In the genomic region with DNA sequence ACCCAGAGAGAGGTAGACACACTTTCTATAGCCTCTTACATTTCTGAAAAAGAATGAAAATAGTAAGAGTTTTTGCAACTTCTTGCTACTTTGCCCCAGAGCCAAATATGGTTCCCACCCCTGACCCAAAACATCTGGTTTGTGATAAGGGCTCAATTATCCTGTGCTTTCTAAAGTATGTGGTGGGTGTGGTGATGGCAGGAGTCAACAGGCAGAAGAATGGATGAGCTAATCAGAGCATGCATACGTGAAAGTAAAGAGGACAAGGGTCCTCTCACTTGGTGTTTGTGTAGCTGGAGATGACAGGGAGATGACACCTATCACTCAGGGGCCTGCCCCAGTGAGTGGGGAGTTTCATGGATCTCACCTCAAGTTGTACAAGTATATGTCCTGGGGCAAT, we compare ENCODE assay signal across 12 cellular contexts. TPM values are rescaled to one million over a fixed set of nuclear protein-coding genes. Genes with fewer than 3 reads are reported as not detected.
A peak's percentile ranks its signal among the peaks of the same experiment; 100 is the strongest.
DNase-seq lines count a peak whose midpoint lies in the region; ATAC-seq and TF ChIP-seq lines count a peak whose summit lies in the region.
"Had no signal": no experiment of that assay in that cellular context is flagged by ENCODE, and none has a peak within 500 bp of the region (broad histone marks: within the 10 kb centered on the region; RNA-seq: fewer than 3 reads in every experiment).

No MANE protein-coding gene starts in this region.

- peak overlapping the region; percentile 75 for H3K4me3 Mint-ChIP-seq in memory B cell

- H3K36me3 Mint-ChIP-seq in memory B cell = peaks cover 7% of the 10 kb centered on the region

- H3K9ac ChIP-seq in GM23248 = no peak overlapping the region

- H3K4me1 ChIP-seq in GM23248 (ENCODE audit: insufficient read depth) (no peaks in the 10 kb centered on the region), RWPE2 (ENCODE audit: insufficient read depth, poor library complexity, severe bottlenecking) (peaks cover 16% of the 10 kb centered on the region)

- no peaks in the 10 kb centered on the region for H3K79me2 ChIP-seq in GM23248 (ENCODE audit: insufficient read depth)

- no peak overlapping the region for H2AFZ ChIP-seq in GM23248

- no peaks in the 10 kb centered on the region for H3K27me3 Mint-ChIP-seq in memory B cell

- no peaks in the 10 kb centered on the region for H3K9me2 ChIP-seq in GM23248 (ENCODE audit: insufficient read depth)

- H3K36me3 ChIP-seq in GM23248 (ENCODE audit: low read depth) (no peaks in the 10 kb centered on the region), RWPE2 (ENCODE audit: low read depth) (no peaks in the 10 kb centered on the region)
- H3K36me3 ChIP-seq: gastroesophageal sphincter had no signal

- H3K9me3 ChIP-seq in GM23248 (ENCODE audit: low read depth) (no peaks in the 10 kb centered on the region), RWPE2 (ENCODE audit: severe bottlenecking) (no peaks in the 10 kb centered on the region)
- H3K9me3 ChIP-seq: gastroesophageal sphincter had no signal

- H3K4me3 ChIP-seq in GM23248 (no peak overlapping the region), RWPE2 (ENCODE audit: severe bottlenecking) (no peak overlapping the region)
- H3K4me3 ChIP-seq: gastroesophageal sphincter had no signal

- DNase-seq in NCI-H748 (lab: John Stamatoyannopoulos, UW; ENCODE audit: unreplicated experiment) (peak; percentile 24), NCI-H748 treated with DMSO at 0.1 percent for 48 hours (lab: John Stamatoyannopoulos, UW) (no peak), GM23248 (peak; percentile 3), RWPE2 (ENCODE audit: low spot score) (no peak), memory B cell (ENCODE audit: low spot score in 2 of 2) (no peak), A172 (ENCODE audit: low spot score) (no peak), T1000 (lab: John Stamatoyannopoulos, UW) (no peak), CD1c-positive myeloid dendritic cell (ENCODE audit: extremely low spot score) (no peak)
- DNase-seq: activated T-cell treated with anti-CD3 and anti-CD28 coated beads, Interleukin-2, amount 50 U/mL, for 48 hours; DND-41; NCI-H69 had no signal

- no peak overlapping the region for H3K4me2 ChIP-seq in GM23248 (ENCODE audit: unreplicated experiment)

- ATAC-seq in RWPE2 (ENCODE audit: low read depth) (peak; percentile 71), memory B cell (ENCODE audit: low read depth) (no peak)
- ATAC-seq: gastroesophageal sphincter had no signal

- H3K9me3 Mint-ChIP-seq in memory B cell = no peaks in the 10 kb centered on the region

- WGBS in GM23248 (ENCODE audit: low coverage in 1 of 2, low lambda C conversion rate in 2 of 2, missing lambda C conversion rate in 2 of 2), 2 experiments = 7 to 20% methylated on average over 1 of the region's 1 CpG

- no peak for TF ChIP-seq CTCF in RWPE2 (IDR thresholded peaks at IDR 0.05; ENCODE audit: poor library complexity, severe bottlenecking)

- H3K27ac ChIP-seq in GM23248 = no peak overlapping the region
- H3K27ac ChIP-seq in RWPE2 (ENCODE audit: poor library complexity, severe bottlenecking) = no peak overlapping the region
- H3K27ac ChIP-seq: gastroesophageal sphincter had no signal

- no peaks in the 10 kb centered on the region for H3F3A ChIP-seq in GM23248 (ENCODE audit: insufficient read depth)

- in situ Hi-C loops in GM23248 (cut with MboI) = no loop called here

- H3K27me3 ChIP-seq in GM23248 (replicated peaks; ENCODE audit: insufficient read depth) (no peaks in the 10 kb centered on the region), RWPE2 (ENCODE audit: insufficient read depth, poor library complexity, severe bottlenecking) (no peaks in the 10 kb centered on the region)
- H3K27me3 ChIP-seq: gastroesophageal sphincter had no signal

- peaks cover 47% of the 10 kb centered on the region for H3K4me1 Mint-ChIP-seq in memory B cell

- no peaks in the 10 kb centered on the region for H4K20me1 ChIP-seq in GM23248 (ENCODE audit: insufficient read depth)

- peak overlapping the region; percentile 67 for H3K27ac Mint-ChIP-seq in memory B cell

RNA-seq across cellular contexts. Expression of a gene that starts 19.1 kb away (rescaled TPM):
- total RNA-seq in GM23248 (2014; rRNA removed; shearing (Covaris generic)) = 0.76 and 0.86 TPM in 2 replicates
- 0.26 and 1.1 TPM in 2 replicates for polyA plus RNA-seq in GM23248 (2016; fragmentation: Nextera tagmentation; extraction: Ambion mirVana)
- 3.0 and 5.0 TPM in 2 replicates for total RNA-seq in A172 (2014; rRNA removed; shearing (Covaris generic))

Comparison
In these comparisons a context has a peak if more than half of its experiments do, and no peak if none do; other contexts are left out.
1. DNase-seq: peak in NCI-H748 (single experiment) and GM23248 (single experiment); none in NCI-H748 treated with DMSO at 0.1 percent for 48 hours (single experiment), RWPE2 (single experiment), memory B cell (0 of 2), A172 (single experiment), T1000 (single experiment) and CD1c-positive myeloid dendritic cell (single experiment).